ENCODE assay signal across 17 cellular contexts in the genomic region with DNA sequence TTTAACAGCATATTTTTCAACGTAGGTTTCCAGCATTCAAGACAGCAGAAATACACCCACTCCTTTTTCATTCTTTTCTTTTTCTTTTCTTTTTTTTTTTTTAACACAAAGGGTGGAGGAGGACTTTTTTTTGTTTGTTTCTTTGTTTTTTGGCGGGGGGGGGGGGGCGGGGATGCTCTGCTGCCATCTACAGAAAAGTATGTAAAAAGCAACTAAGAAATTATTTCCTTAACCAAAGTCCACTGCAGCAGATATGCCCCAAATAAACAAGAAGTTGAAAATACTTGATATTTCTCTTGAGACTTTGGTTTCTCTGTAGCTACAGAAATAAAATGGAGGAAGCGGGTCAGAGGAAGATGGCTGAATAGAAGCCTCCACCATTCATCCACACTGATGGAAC.
A peak's percentile ranks its signal among the peaks of the same experiment; 100 is the strongest.
DNase-seq lines count a peak whose midpoint lies in the region; ATAC-seq, FAIRE-seq and TF ChIP-seq lines count a peak whose summit lies in the region.
"Had no signal": no experiment of that assay in that cellular context is flagged by ENCODE, and none has a peak within 500 bp of the region (broad histone marks: within the 10 kb centered on the region; RNA-seq: fewer than 3 reads in every experiment).

No MANE protein-coding gene starts in this region.

- H3K27ac Mint-ChIP-seq in astrocyte (ENCODE audit: unreplicated experiment) = no peak overlapping the region
- no peak overlapping the region for H3K27ac Mint-ChIP-seq in neural progenitor cell
- H3K27ac Mint-ChIP-seq in Calu3 (ENCODE audit: unreplicated experiment) = no peak overlapping the region
- H3K27ac Mint-ChIP-seq: T-cell had no signal

- no TSS peak for BruUV-seq in Calu3 (replicated peaks; lab: Mats Ljungman, UMichigan)

- H3K27me3 ChIP-seq in NT2/D1 (ENCODE audit: insufficient read depth, insufficient read length) (no peaks in the 10 kb centered on the region), astrocyte (ENCODE audit: insufficient read depth, low read length) (no peaks in the 10 kb centered on the region), neural progenitor cell (no peaks in the 10 kb centered on the region), lower lobe of right lung (ENCODE audit: low read depth) (no peaks in the 10 kb centered on the region)

- no peaks in the 10 kb centered on the region for H3K9me3 Mint-ChIP-seq in astrocyte (ENCODE audit: unreplicated experiment)
- H3K9me3 Mint-ChIP-seq in neural progenitor cell = no peaks in the 10 kb centered on the region
- H3K9me3 Mint-ChIP-seq in Calu3 (ENCODE audit: low read depth, unreplicated experiment) = no peaks in the 10 kb centered on the region
- H3K9me3 Mint-ChIP-seq: T-cell had no signal

- H2AFZ ChIP-seq in astrocyte (ENCODE audit: low read depth, low read length) (no peak overlapping the region), neural progenitor cell (replicated peaks) (peak overlapping the region; percentile 68)

- no peak overlapping the region for H3K4me3 Mint-ChIP-seq in astrocyte (ENCODE audit: unreplicated experiment)
- no peak overlapping the region for H3K4me3 Mint-ChIP-seq in neural progenitor cell
- no peak overlapping the region for H3K4me3 Mint-ChIP-seq in Calu3 (ENCODE audit: low read depth, unreplicated experiment)
- H3K4me3 Mint-ChIP-seq: T-cell had no signal

- H3K9ac ChIP-seq in NT2/D1 (ENCODE audit: insufficient read length, low read depth) (no peak overlapping the region), astrocyte (ENCODE audit: low read length) (no peak overlapping the region), neural progenitor cell (no peak overlapping the region)

- peak; percentile 43 for FAIRE-seq in astrocyte (lab: Jason Lieb, UNC)
- FAIRE-seq: GM12891 had no signal

- no peaks in the 10 kb centered on the region for H3F3A ChIP-seq in neural progenitor cell (ENCODE audit: low read depth)

- no peak overlapping the region for H3K4me3 ChIP-seq in NT2/D1 (ENCODE audit: insufficient read length, low read depth)
- H3K4me3 ChIP-seq in astrocyte (ENCODE audit: insufficient read depth, low read depth, low read length) = no peak overlapping the region
- no peak overlapping the region for H3K4me3 ChIP-seq in neural progenitor cell
- no peak overlapping the region for H3K4me3 ChIP-seq in lower lobe of right lung

- CTCF ChIA-PET in Calu3 (lab: Charles Lee) = no interaction called here

- H3K36me3 Mint-ChIP-seq in astrocyte (ENCODE audit: low read depth, unreplicated experiment) = no peaks in the 10 kb centered on the region
- no peaks in the 10 kb centered on the region for H3K36me3 Mint-ChIP-seq in neural progenitor cell
- H3K36me3 Mint-ChIP-seq in Calu3 (ENCODE audit: insufficient read depth, unreplicated experiment) = no peaks in the 10 kb centered on the region
- H3K36me3 Mint-ChIP-seq: T-cell had no signal

- H3K4me2 ChIP-seq in astrocyte (ENCODE audit: low read length) = no peak overlapping the region
- H3K4me2 ChIP-seq in neural progenitor cell = no peak overlapping the region

- DNase-seq in ELR (ENCODE audit: low read depth) (peak; percentile 0), NT2/D1 (ENCODE audit: low read depth, low spot score) (peak; percentile 6), astrocyte (ENCODE audit: low read depth) (no peak), neural progenitor cell (ENCODE audit: low spot score) (no peak), CD1c-positive myeloid dendritic cell (ENCODE audit: extremely low spot score) (no peak), Calu3 (no peak), lower lobe of right lung (no peak)
- DNase-seq: DMS153; KBM-7; NCI-H1092; NCI-H2107; NCI-H226; NCI-H526; NK-92 treated with Interleukin-12 subunit alpha and Interleukin-12 subunit beta, amount 100 ng/mL, for 24 hours; T-cell had no signal

- H4K20me1 ChIP-seq in astrocyte (ENCODE audit: insufficient read depth, low read length) = no peaks in the 10 kb centered on the region
- no peaks in the 10 kb centered on the region for H4K20me1 ChIP-seq in neural progenitor cell (ENCODE audit: low read depth)

- intact Hi-C loops in Calu3 (cut with micrococcal nuclease; ENCODE audit: unreplicated experiment) (no loop called here), lower lobe of right lung (cut with DNase I) (no loop called here)

- no peak for ATAC-seq in lower lobe of right lung
- ATAC-seq: T-cell had no signal

- H3K4me1 ChIP-seq in NT2/D1 (ENCODE audit: insufficient read depth, insufficient read length) = no peaks in the 10 kb centered on the region
- H3K4me1 ChIP-seq in astrocyte (ENCODE audit: insufficient read depth, low read length) = no peaks in the 10 kb centered on the region
- no peaks in the 10 kb centered on the region for H3K4me1 ChIP-seq in neural progenitor cell
- no peaks in the 10 kb centered on the region for H3K4me1 ChIP-seq in lower lobe of right lung

- no peaks in the 10 kb centered on the region for H3K9me3 ChIP-seq in NT2/D1 (ENCODE audit: insufficient read depth, low read length)
- H3K9me3 ChIP-seq in astrocyte (ENCODE audit: insufficient read depth, low read depth, low read length) = no peaks in the 10 kb centered on the region
- peaks cover 6% of the 10 kb centered on the region for H3K9me3 ChIP-seq in neural progenitor cell (ENCODE audit: low read depth)
- H3K9me3 ChIP-seq in lower lobe of right lung = no peaks in the 10 kb centered on the region

- H3K79me2 ChIP-seq in astrocyte (ENCODE audit: insufficient read depth, low read length) = no peaks in the 10 kb centered on the region
- H3K79me2 ChIP-seq in neural progenitor cell (ENCODE audit: low read depth) = no peaks in the 10 kb centered on the region

- H3K27ac ChIP-seq in astrocyte (ENCODE audit: low read depth, low read length) (no peak overlapping the region), neural progenitor cell (no peak overlapping the region), lower lobe of right lung (no peak overlapping the region)
- H3K27ac ChIP-seq: HL-60 had no signal

- TF ChIP-seq CTCF in astrocyte (IDR thresholded peaks at IDR 0.05; ENCODE audit: insufficient read depth, low read depth, low read length) = no peak
- TF ChIP-seq CTCF in neural progenitor cell (IDR thresholded peaks at IDR 0.05) = peak; percentile 41
- no peak for TF ChIP-seq CTCF in Calu3 (IDR thresholded peaks at IDR 0.05; ENCODE audit: unreplicated experiment)
- TF ChIP-seq CTCF in lower lobe of right lung (IDR thresholded peaks at IDR 0.05) = no peak

- no peaks in the 10 kb centered on the region for H3K27me3 Mint-ChIP-seq in astrocyte (ENCODE audit: low read depth, unreplicated experiment)
- no peaks in the 10 kb centered on the region for H3K27me3 Mint-ChIP-seq in neural progenitor cell (ENCODE audit: insufficient read depth, low read depth)
- no peaks in the 10 kb centered on the region for H3K27me3 Mint-ChIP-seq in Calu3 (ENCODE audit: unreplicated experiment)

- no peaks in the 10 kb centered on the region for H3K4me1 Mint-ChIP-seq in astrocyte (ENCODE audit: low read depth, unreplicated experiment)
- H3K4me1 Mint-ChIP-seq in neural progenitor cell = no peaks in the 10 kb centered on the region
- H3K4me1 Mint-ChIP-seq in Calu3 (ENCODE audit: low read depth, unreplicated experiment) = no peaks in the 10 kb centered on the region
- H3K4me1 Mint-ChIP-seq: T-cell had no signal

- H3K36me3 ChIP-seq in NT2/D1 (ENCODE audit: insufficient read depth, insufficient read length, low read length) (no peaks in the 10 kb centered on the region), astrocyte (ENCODE audit: insufficient read depth, low read length) (no peaks in the 10 kb centered on the region), neural progenitor cell (no peaks in the 10 kb centered on the region), lower lobe of right lung (no peaks in the 10 kb centered on the region)

Comparison
In these comparisons a context has a peak if more than half of its experiments do, and no peak if none do; other contexts are left out.
1. DNase-seq: peak in ELR (single experiment) and NT2/D1 (single experiment); none in astrocyte (single experiment), neural progenitor cell (single experiment), CD1c-positive myeloid dendritic cell (single experiment), Calu3 (single experiment) and lower lobe of right lung (single experiment).